8 cellular contexts compared by ENCODE assay signal in genomic region chr10:14954001-14954770, GRCh38. TPM values are rescaled to one million over a fixed set of nuclear protein-coding genes. Genes with fewer than 3 reads are reported as not detected.
DNase-seq lines count a peak whose midpoint lies in the region; ATAC-seq and TF ChIP-seq lines count a peak whose summit lies in the region.

TSS of gene DCLRE1C (minus strand) at chr10:14954096. CDS start at chr10:14954010, 86 bp downstream.

- no peaks in the 10 kb centered on the region for H3K9me3 Mint-ChIP-seq in activated naive CD4-positive, alpha-beta T cell treated with anti-CD3 and anti-CD28 coated beads, Interleukin-2, amount 50 U/mL, for 72 hours

- peaks cover 16 to 20% of the 10 kb centered on the region in 2 donors for H3K36me3 Mint-ChIP-seq in activated naive CD4-positive, alpha-beta T cell treated with anti-CD3 and anti-CD28 coated beads, Interleukin-2, amount 50 U/mL, for 72 hours

- TF ChIP-seq CTCF in omental fat pad (IDR thresholded peaks at IDR 0.05): no peak

- peak; percentile 43 for TF ChIP-seq POLR2A in GM10847 (IDR thresholded peaks at IDR 0.05; ENCODE audit: extremely low read depth, insufficient read length)

- H3K27ac ChIP-seq in temporal lobe (ENCODE audit: low read depth, low read length): peak within 1 kb of the TSS; percentile 62

- H3K27ac Mint-ChIP-seq in activated naive CD4-positive, alpha-beta T cell treated with anti-CD3 and anti-CD28 coated beads, Interleukin-2, amount 50 U/mL, for 72 hours: peak within 1 kb of the TSS; percentile 98

- peak; percentile 93 for DNase-seq in NCI-H1105 (lab: John Stamatoyannopoulos, UW)
- peak; percentile 41 for DNase-seq in SKM-1 (lab: John Stamatoyannopoulos, UW; ENCODE audit: unreplicated experiment)
- peak; percentile 85 to 95 for DNase-seq in activated naive CD4-positive, alpha-beta T cell treated with anti-CD3 and anti-CD28 coated beads, Interleukin-2, amount 50 U/mL, for 72 hours (ENCODE audit: low spot score in 2 of 2)
- DNase-seq in glomerular visceral epithelial cell (ENCODE audit: extremely low spot score): peak; percentile 90
- peak; percentile 69 for DNase-seq in omental fat pad (ENCODE audit: low spot score)

- ATAC-seq in HG02642 (IDR thresholded peaks at IDR 0.05; ENCODE audit: poor library complexity, unreplicated experiment) (peak; percentile 86), omental fat pad (ENCODE audit: low FRiP score) (peak; percentile 94)
- ATAC-seq in activated naive CD4-positive, alpha-beta T cell treated with anti-CD3 and anti-CD28 coated beads, Interleukin-2, amount 50 U/mL, for 72 hours: peak; percentile 87 to 96

RNA-seq across cellular contexts. Expression of gene DCLRE1C, which starts in this region (rescaled TPM):
- total RNA-seq in activated naive CD4-positive, alpha-beta T cell treated with anti-CD3 and anti-CD28 coated beads, Interleukin-2, amount 50 U/mL, for 72 hours: 10 to 100 TPM; 20.8 to 20.9 TPM
- 10 to 100 TPM in 1 of 4 donors, 1 to 10 TPM in 3; 5.9 to 12.5 (median 7.1) TPM for total RNA-seq in omental fat pad
- total RNA-seq in temporal lobe: 50.2 TPM

Comparison
In these comparisons a context has a peak if more than half of its experiments do, and no peak if none do; other contexts are left out.
1. Peak in every context shown above with its lines: DNase-seq, ATAC-seq and H3K27ac ChIP-seq.
2. DNase-seq: peak in every context shown above with its lines; median percentile 93 in NCI-H1105; 90 in activated naive CD4-positive, alpha-beta T cell treated with anti-CD3 and anti-CD28 coated beads, Interleukin-2, amount 50 U/mL, for 72 hours; 90 in glomerular visceral epithelial cell; 69 in omental fat pad; 41 in SKM-1.